Comparison of ENCODE assay signal across 9 cellular contexts in the genomic region with DNA sequence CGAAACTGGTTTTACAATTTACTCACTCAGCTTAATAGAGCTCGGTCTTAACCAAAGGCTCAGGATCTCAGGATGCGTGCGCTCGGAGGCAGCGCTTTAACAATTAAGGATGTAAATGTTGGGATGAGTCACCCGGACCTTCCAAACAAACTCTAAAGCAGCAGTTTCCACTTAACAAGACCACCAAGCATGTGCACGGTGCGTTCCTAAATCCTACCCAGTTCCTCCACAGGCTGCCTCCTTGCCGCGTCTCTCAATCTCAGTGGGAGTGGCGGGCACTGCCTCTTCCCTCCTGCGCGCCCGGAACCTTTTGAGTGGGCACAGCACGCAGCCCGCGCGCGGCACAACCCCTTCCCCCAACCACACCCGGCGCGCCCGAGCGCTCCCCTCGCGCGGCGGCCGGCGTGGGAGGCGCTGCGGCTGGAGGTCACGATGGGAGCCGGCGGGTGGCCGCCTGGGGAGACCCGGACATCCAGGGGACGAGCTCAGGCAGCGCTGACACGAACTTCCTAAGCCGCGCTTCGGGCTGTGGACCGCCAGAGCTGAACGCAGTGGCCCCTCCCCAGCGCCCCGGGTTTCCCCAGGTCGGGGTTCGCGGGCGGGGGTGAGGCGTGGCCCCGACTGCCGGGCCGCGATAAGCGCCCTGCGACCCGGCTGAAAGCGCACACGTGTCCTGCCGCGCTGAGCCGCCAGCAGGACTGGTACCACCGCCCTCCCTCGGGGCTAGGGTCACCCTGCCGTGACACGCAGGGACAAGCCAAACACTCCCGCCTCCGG. TPM values are rescaled to one million over a fixed set of nuclear protein-coding genes. Genes with fewer than 3 reads are reported as not detected.
DNase-seq lines count a peak whose midpoint lies in the region; FAIRE-seq and TF ChIP-seq lines count a peak whose summit lies in the region.
"Had no signal": no experiment of that assay in that cellular context is flagged by ENCODE, and none has a peak within 500 bp of the region (broad histone marks: within the 10 kb centered on the region; RNA-seq: fewer than 3 reads in every experiment).

TSS of gene ABCG2 (minus strand) at position 280 of the 777 bp plus-strand sequence. CDS start 18,644 bp downstream, outside the sequence.

- TF ChIP-seq CTCF in GM12865 (IDR thresholded peaks at IDR 0.05; ENCODE audit: insufficient read depth, low read depth, low read length, missing control alignments) = no peak
- TF ChIP-seq CTCF in HEK293 (tag by site-specific recombination; IDR thresholded peaks at IDR 0.05) = no peak
- no peak for TF ChIP-seq CTCF in glutamatergic neuron (IDR thresholded peaks at IDR 0.05; ENCODE audit: partially characterized antibody, unreplicated experiment)
- no peak for TF ChIP-seq CTCF in parathyroid adenoma (IDR thresholded peaks at IDR 0.05)

- DNase-seq in GM12865 (ENCODE audit: low read depth) (peak; percentile 26), NOMO-1 treated with dmso at 0.1 percent for 144 hours (lab: John Stamatoyannopoulos, UW; ENCODE audit: unreplicated experiment) (peak; percentile 1), glutamatergic neuron (peak; percentile 47), NCI-H2171 (lab: John Stamatoyannopoulos, UW) (no peak), RCC 7860 (ENCODE audit: low spot score) (no peak)
- peak; percentile 55 for DNase-seq in activated naive CD4-positive, alpha-beta T cell treated with Interleukin-2 at 50 U/mL for 16 hours

- no peaks in the 10 kb centered on the region for H3K27me3 ChIP-seq in parathyroid adenoma (ENCODE audit: control insufficient read depth, insufficient read depth, low read length)

- CTCF ChIA-PET in HEK293 (lab: Yijun Ruan, JAX) = interaction anchor here (0.5 to 0.7 kb wide), 2 partner anchors 21 to 479 kb away, joined by 5 to 8 read pairs; no protein-coding TSS in a partner anchor

- H3K79me2 ChIP-seq in parathyroid adenoma = no peaks in the 10 kb centered on the region

- H3K4me1 Mint-ChIP-seq in glutamatergic neuron (ENCODE audit: low read depth, unreplicated experiment) = peaks cover 3% of the 10 kb centered on the region

- no peaks in the 10 kb centered on the region for H3K9me3 ChIP-seq in HEK293 (ENCODE audit: control insufficient read depth, insufficient read depth, low read depth, low read length)
- H3K9me3 ChIP-seq in parathyroid adenoma (ENCODE audit: control insufficient read depth, low read length) = no peaks in the 10 kb centered on the region

- H3K4me3 ChIP-seq in GM12865 (ENCODE audit: low read depth, low read length) (peak within 1 kb of the TSS; percentile 54), HEK293 (ENCODE audit: low read depth, low read length) (peak within 1 kb of the TSS; percentile 57), parathyroid adenoma (ENCODE audit: low read depth, low read length) (peak within 1 kb of the TSS; percentile 66)

- no peak within 1 kb of the TSS for H3K27ac Mint-ChIP-seq in glutamatergic neuron (ENCODE audit: unreplicated experiment)

- FAIRE-seq in RCC 7860 (lab: Jason Lieb, UNC) = no peak

- H3K36me3 ChIP-seq in HEK293 (ENCODE audit: control insufficient read depth in 2 of 2, insufficient read depth in 1 of 2, low read length in 2 of 2) (no peaks in the 10 kb centered on the region), parathyroid adenoma (ENCODE audit: control insufficient read depth, insufficient read depth, low read length) (no peaks in the 10 kb centered on the region)

- peak within 1 kb of the TSS; percentile 86 for H2AFZ ChIP-seq in parathyroid adenoma

- peak within 1 kb of the TSS; percentile 89 for H3K4me3 Mint-ChIP-seq in glutamatergic neuron (ENCODE audit: unreplicated experiment)

- H3K4me1 ChIP-seq in HEK293 (ENCODE audit: control insufficient read depth, insufficient read depth, low read length) (no peaks in the 10 kb centered on the region), parathyroid adenoma (no peaks in the 10 kb centered on the region)

- POLR2A ChIA-PET in HEK293 (lab: Yijun Ruan, JAX) = no interaction called here

- peak within 1 kb of the TSS; percentile 37; the same call in 1 of the 2 replicates for H3K27ac ChIP-seq in HEK293 (ENCODE audit: extremely low read depth, low read depth, low read length)
- H3K27ac ChIP-seq in parathyroid adenoma = no peak within 1 kb of the TSS
- H3K27ac ChIP-seq: epithelial cell of prostate had no signal

- H3K27me3 Mint-ChIP-seq in glutamatergic neuron (ENCODE audit: unreplicated experiment) = peaks cover 4% of the 10 kb centered on the region

- H3K9me3 Mint-ChIP-seq in glutamatergic neuron (ENCODE audit: unreplicated experiment) = no peaks in the 10 kb centered on the region

- peak within 1 kb of the TSS; percentile 88 for H3K4me2 ChIP-seq in parathyroid adenoma (ENCODE audit: low read length)

- no peak within 1 kb of the TSS for H3K9ac ChIP-seq in parathyroid adenoma

- no peaks in the 10 kb centered on the region for H3K36me3 Mint-ChIP-seq in glutamatergic neuron (ENCODE audit: unreplicated experiment)

TF ChIP-seq in HEK293, 187 proteins besides CTCF, POLR2A, EP300 and RAD21 (continues in another document):
- TF ChIP-seq TRIM28 (IDR thresholded peaks at IDR 0.05; ENCODE audit: borderline replicate concordance, low read length) = no peak
- no peak for TF ChIP-seq REST (tag by site-specific recombination; IDR thresholded peaks at IDR 0.05)
- peak; percentile 29; the same call in 1 of the 2 replicates for TF ChIP-seq ZNF324 (tag by site-specific recombination; IDR thresholded peaks at IDR 0.05)
- peak; percentile 90 for TF ChIP-seq GLIS2 (tag by site-specific recombination; IDR thresholded peaks at IDR 0.05)
- TF ChIP-seq ZIC2 (tag by site-specific recombination; IDR thresholded peaks at IDR 0.05) = peak; percentile 69
- TF ChIP-seq ZBTB8A (tag by site-specific recombination; IDR thresholded peaks at IDR 0.05) = peak; percentile 89
- no peak; the same call in 1 of the 2 replicates for TF ChIP-seq ZNF660 (tag by site-specific recombination; IDR thresholded peaks at IDR 0.05)
- peak; percentile 50 for TF ChIP-seq ZNF692 (tag by site-specific recombination; IDR thresholded peaks at IDR 0.05)
- 0 out of 2 replicates have a peak, but pooled peaks have one; percentile 41 for TF ChIP-seq KLF1 (tag by site-specific recombination; IDR thresholded peaks at IDR 0.05)
- TF ChIP-seq ZNF501 (tag by site-specific recombination; IDR thresholded peaks at IDR 0.05) = 0 out of 2 replicates have a peak, but pooled peaks have one; percentile 57
- 0 out of 2 replicates have a peak, but pooled peaks have one; percentile 18 for TF ChIP-seq ZNF394 (tag by site-specific recombination; IDR thresholded peaks at IDR 0.05; ENCODE audit: borderline replicate concordance)
- TF ChIP-seq ZNF561 (tag by site-specific recombination; IDR thresholded peaks at IDR 0.05; ENCODE audit: borderline replicate concordance) = peak; percentile 48
- no peak for TF ChIP-seq ZNF280C (tag by site-specific recombination; IDR thresholded peaks at IDR 0.05)

RNA-seq across cellular contexts. Expression of gene ABCG2, which starts in this region (rescaled TPM):
- not detected for total RNA-seq in glutamatergic neuron (ENCODE audit: unreplicated experiment)

Comparison
In these comparisons a context has a peak if more than half of its experiments do, and no peak if none do; other contexts are left out.
1. Peak in DNase-seq in glutamatergic neuron; RNA of the gene not detected or under 1 TPM.
2. DNase-seq: peak in GM12865 (single experiment), NOMO-1 treated with dmso at 0.1 percent for 144 hours (single experiment) and activated naive CD4-positive, alpha-beta T cell treated with Interleukin-2 at 50 U/mL for 16 hours (single experiment); none in NCI-H2171 (single experiment) and RCC 7860 (single experiment).
3. Peak in every context shown above with its lines, with median percentiles within 50 percentile points of each other: H3K4me3 ChIP-seq.